8 cellular contexts compared by ENCODE assay signal in genomic region chr12:3752096-3752709, GRCh38. TPM values are rescaled to one million over a fixed set of nuclear protein-coding genes. Genes with fewer than 3 reads are reported as not detected.
DNase-seq lines count a peak whose midpoint lies in the region; ATAC-seq and TF ChIP-seq lines count a peak whose summit lies in the region.

No MANE protein-coding gene starts in this region.

- intact Hi-C loops in HCT116 (cut with micrococcal nuclease), result loop anchor here (2.0 kb wide), 1 partner anchor 451 kb away; no protein-coding TSS in a partner anchor

- peak overlapping the region; percentile 65 for H3K27ac ChIP-seq in HCT116 (ENCODE audit: low read depth, low read length)

- peak; percentile 57 for ATAC-seq in HCT116

- BruUV-seq in HCT116 (replicated peaks; lab: Mats Ljungman, UMichigan), result no TSS peak

- TF ChIP-seq CTCF in GM12865 (IDR thresholded peaks at IDR 0.05; ENCODE audit: insufficient read depth, low read depth, low read length, missing control alignments) (no peak), HCT116 (IDR thresholded peaks at IDR 0.05 in 2 of 3, conservative IDR thresholded peaks at IDR 0.05 in 1 of 3; ENCODE audit: borderline replicate concordance in 1 of 3, insufficient read depth in 1 of 3, low read depth in 2 of 3, low read length in 2 of 3) (no peak), foreskin fibroblast (IDR thresholded peaks at IDR 0.05; ENCODE audit: low read depth, low read length) (no peak)

- no peak overlapping the region for H2AFZ ChIP-seq in HCT116 (ENCODE audit: low read depth, low read length, poor library complexity, severe bottlenecking)

- no peak for TF ChIP-seq RAD21 in HCT116 (IDR thresholded peaks at IDR 0.05; ENCODE audit: low read depth)

- POLR2A ChIA-PET in HCT116 (lab: Charles Lee), result interaction anchor here (0.8 to 1.0 kb wide), 2 partner anchors 12 kb away, joined by 3 to 4 read pairs; no protein-coding TSS in a partner anchor

- H3K4me3 ChIP-seq in GM12865 (ENCODE audit: low read depth, low read length), result peak overlapping the region; percentile 91
- peak overlapping the region; percentile 75 to 80 for H3K4me3 ChIP-seq in HCT116 (replicated peaks in 1 of 2; ENCODE audit: low read depth in 1 of 2, low read length in 2 of 2)
- H3K4me3 ChIP-seq in foreskin fibroblast (ENCODE audit: low read depth in 1 of 2, low read length in 2 of 2), result peak overlapping the region; percentile 31 to 52

- peaks cover 12 to 26% of the 10 kb centered on the region in 2 experiments; a peak in 3 of 4 replicates for H3K4me1 ChIP-seq in HCT116 (ENCODE audit: control insufficient read depth in 1 of 2, insufficient read depth in 2 of 2, low read length in 2 of 2)

- H3K4me2 ChIP-seq in HCT116 (ENCODE audit: low read length), result peak overlapping the region; percentile 89

- H3K79me2 ChIP-seq in HCT116 (ENCODE audit: insufficient read depth, low read length), result peaks cover 22% of the 10 kb centered on the region; the same call in 1 of the 2 replicates

- no peaks in the 10 kb centered on the region for H3K9me3 ChIP-seq in HCT116 (ENCODE audit: control insufficient read depth in 1 of 2, insufficient read depth in 1 of 2, low read depth in 1 of 2, low read length in 2 of 2)

- no peaks in the 10 kb centered on the region for H4K20me1 ChIP-seq in HCT116 (ENCODE audit: insufficient read depth)

- no peaks in the 10 kb centered on the region for H3K27me3 ChIP-seq in HCT116 (ENCODE audit: insufficient read depth, low read length)

- no peaks in the 10 kb centered on the region for H3K9me2 ChIP-seq in HCT116 (ENCODE audit: insufficient read depth)

- CTCF ChIA-PET in HCT116 (lab: Charles Lee), result interaction anchor here (1.4 to 1.8 kb wide), 2 partner anchors 20 to 452 kb away, joined by 3 to 8 read pairs; no protein-coding TSS in a partner anchor

- RAD21 ChIA-PET in HCT116 (lab: Charles Lee; ENCODE audit: low non-redundant PET in 1 of 2, low total read pairs in 2 of 2, uncharacterized antibody in 2 of 2, unreplicated experiment in 2 of 2), result no interaction called here

- H3K9ac ChIP-seq in HCT116 (ENCODE audit: low read length), result peak overlapping the region; percentile 79

- H3K36me3 ChIP-seq in HCT116 (ENCODE audit: control insufficient read depth in 1 of 2, insufficient read depth in 2 of 2, low read length in 2 of 2), result 0 out of 4 replicates have a peak, but pooled peaks cover 0 to 3% of the 10 kb centered on the region in 2 experiments

- no peak for TF ChIP-seq POLR2A in HCT116 (IDR thresholded peaks at IDR 0.05; ENCODE audit: borderline replicate concordance, extremely low read depth, insufficient read depth, insufficient read length)

- DNase-seq in GM12865 (ENCODE audit: low read depth), result peak; percentile 90
- DNase-seq in HCT116 (ENCODE audit: low read depth, low spot score), result peak; percentile 12
- DNase-seq in NAMALWA (ENCODE audit: low spot score), result peak; percentile 82
- DNase-seq in activated CD8-positive, alpha-beta memory T cell treated with anti-CD3 and anti-CD28 coated beads, Interleukin-2, amount 50 U/mL, for 4 hours, result peak; percentile 64
- DNase-seq in foreskin fibroblast, result peak in 1 of 2 donors; percentile 20
- peak; percentile 87 for DNase-seq in renal cortical epithelial cell (ENCODE audit: low read depth)
- no peak for DNase-seq in superior temporal gyrus (ENCODE audit: extremely low spot score)
- DNase-seq in dedifferentiated amniotic fluid mesenchymal stem cell (ENCODE audit: extremely low spot score), result no peak

TF ChIP-seq in HCT116, 20 proteins besides CTCF, POLR2A, EP300 and RAD21:
- 0 out of 2 replicates have a peak, but pooled peaks have one; percentile 20 for TF ChIP-seq EGR1 (IDR thresholded peaks at IDR 0.05; ENCODE audit: low read depth)
- TF ChIP-seq SIN3A (IDR thresholded peaks at IDR 0.05; ENCODE audit: low read depth), result no peak
TF ChIP-seq in HCT116: peak in this region for 1.

RNA-seq across cellular contexts. Expression of gene CRACR2A, which starts 0.7 kb away (rescaled TPM):
- total RNA-seq in HCT116 (2021; ENCODE audit: unreplicated experiment) (18.4 TPM), renal cortical epithelial cell (1.6 and 1.7 TPM in 2 replicates)
- polyA plus RNA-seq in HCT116 (2012), result 8.8 and 9.5 TPM in 2 replicates

Comparison
In these comparisons a context has a peak if more than half of its experiments do, and no peak if none do; other contexts are left out.
1. DNase-seq: peak in GM12865 (single experiment), HCT116 (single experiment), NAMALWA (single experiment), activated CD8-positive, alpha-beta memory T cell treated with anti-CD3 and anti-CD28 coated beads, Interleukin-2, amount 50 U/mL, for 4 hours (single experiment) and renal cortical epithelial cell (single experiment); none in superior temporal gyrus (single experiment) and dedifferentiated amniotic fluid mesenchymal stem cell (single experiment).
2. Peak in every context shown above with its lines, with median percentiles within 50 percentile points of each other: H3K4me3 ChIP-seq.